Comparison of ENCODE assay signal across 21 cellular contexts in genomic region chr15:70817266-70817665, GRCh38. TPM values are rescaled to one million over a fixed set of nuclear protein-coding genes. Genes with fewer than 3 reads are reported as not detected.
"Had no signal": no experiment of that assay in that cellular context is flagged by ENCODE, and none has a peak within 500 bp of the region (broad histone marks: within the 10 kb centered on the region; RNA-seq: fewer than 3 reads in every experiment).

No MANE protein-coding gene starts in this region.

- H3K27me3 Mint-ChIP-seq: activated CD4-positive, alpha-beta T cell treated with anti-CD3 and anti-CD28 coated beads, Interleukin-2, amount 10 ng/mL, durations not matched to agents 24 days and 14 days; activated naive CD8-positive, alpha-beta T cell treated with anti-CD3 and anti-CD28 coated beads for 36 hours; stimulated activated naive CD8-positive, alpha-beta T cell treated with anti-CD3 and anti-CD28 coated beads, Interleukin-15, Interleukin-2, amounts not matched to agents 100 ng/mL and 50 ng/mL, for 24 hours had no signal

- H3K9me3 Mint-ChIP-seq: activated CD4-positive, alpha-beta T cell treated with anti-CD3 and anti-CD28 coated beads, Interleukin-2, amount 10 ng/mL, durations not matched to agents 24 days and 14 days; activated naive CD8-positive, alpha-beta T cell treated with anti-CD3 and anti-CD28 coated beads for 36 hours; natural killer cell; stimulated activated naive CD8-positive, alpha-beta T cell treated with anti-CD3 and anti-CD28 coated beads, Interleukin-15, Interleukin-2, amounts not matched to agents 100 ng/mL and 50 ng/mL, for 24 hours had no signal

- H3K27ac Mint-ChIP-seq: activated CD4-positive, alpha-beta T cell treated with anti-CD3 and anti-CD28 coated beads, Interleukin-2, amount 10 ng/mL, durations not matched to agents 24 days and 14 days; activated naive CD8-positive, alpha-beta T cell treated with anti-CD3 and anti-CD28 coated beads for 36 hours; endodermal cell; natural killer cell; stimulated activated naive CD8-positive, alpha-beta T cell treated with anti-CD3 and anti-CD28 coated beads, Interleukin-15, Interleukin-2, amounts not matched to agents 100 ng/mL and 50 ng/mL, for 24 hours had no signal

- H3K36me3 ChIP-seq: brain microvascular endothelial cell, gastroesophageal sphincter, left lung, prostate gland, right lobe of liver, spleen had no signal

- DNase-seq: activated CD4-positive, alpha-beta T cell treated with anti-CD3 and anti-CD28 coated beads, Interleukin-2, amount 10 ng/mL, durations not matched to agents 24 days and 14 days; activated CD4-positive, CD25-positive, alpha-beta regulatory T cell; activated CD8-positive, alpha-beta memory T cell treated with anti-CD3 and anti-CD28 coated beads for 24 hours; activated naive CD8-positive, alpha-beta T cell treated with anti-CD3 and anti-CD28 coated beads for 36 hours; amygdala; brain microvascular endothelial cell; dorsolateral prefrontal cortex; endodermal cell; erythroblast; islet precursor cell; left lung; natural killer cell; occipital lobe; right lobe of liver; spleen; T-helper 2 cell; testis had no signal

- H3K4me3 Mint-ChIP-seq: activated CD4-positive, alpha-beta T cell treated with anti-CD3 and anti-CD28 coated beads, Interleukin-2, amount 10 ng/mL, durations not matched to agents 24 days and 14 days; activated naive CD8-positive, alpha-beta T cell treated with anti-CD3 and anti-CD28 coated beads for 36 hours; endodermal cell; natural killer cell; stimulated activated naive CD8-positive, alpha-beta T cell treated with anti-CD3 and anti-CD28 coated beads, Interleukin-15, Interleukin-2, amounts not matched to agents 100 ng/mL and 50 ng/mL, for 24 hours had no signal

- H3K9me3 ChIP-seq: gastroesophageal sphincter, left lung, prostate gland, right lobe of liver, testis had no signal

- H3K4me3 ChIP-seq: dorsolateral prefrontal cortex, gastroesophageal sphincter, hepatocyte, left lung, prostate gland, right lobe of liver, spleen, testis had no signal

- H3K4me2 ChIP-seq: hepatocyte had no signal

- H3K4me1 Mint-ChIP-seq: activated CD4-positive, alpha-beta T cell treated with anti-CD3 and anti-CD28 coated beads, Interleukin-2, amount 10 ng/mL, durations not matched to agents 24 days and 14 days; activated naive CD8-positive, alpha-beta T cell treated with anti-CD3 and anti-CD28 coated beads for 36 hours had no signal

- H3K27me3 ChIP-seq: brain microvascular endothelial cell, dorsolateral prefrontal cortex, gastroesophageal sphincter, hepatocyte, right lobe of liver, testis had no signal

- H3K4me1 ChIP-seq: left lung, prostate gland, testis had no signal

- H3K79me2 ChIP-seq: hepatocyte had no signal

- H3K27ac ChIP-seq: brain microvascular endothelial cell, dorsolateral prefrontal cortex, gastroesophageal sphincter, hepatocyte, left lung, prostate gland, right lobe of liver, spleen, testis had no signal

- H2AFZ ChIP-seq: hepatocyte had no signal

- H3K36me3 Mint-ChIP-seq: activated naive CD8-positive, alpha-beta T cell treated with anti-CD3 and anti-CD28 coated beads for 36 hours; natural killer cell had no signal

RNA-seq across cellular contexts. Expression of gene LARP6, which starts 36.7 kb away (rescaled TPM):
- total RNA-seq: activated CD4-positive, alpha-beta T cell treated with anti-CD3 and anti-CD28 coated beads, Interleukin-2, amount 10 ng/mL, durations not matched to agents 24 days and 14 days; natural killer cell had no signal
